In genomic region chr14:77041837-77042557, GRCh38 we compare ENCODE assay signal across 1 cellular context.
TF ChIP-seq lines count a peak whose summit lies in the region.

No MANE protein-coding gene starts in this region.

TF ChIP-seq in K562, 482 proteins besides CTCF, POLR2A, EP300 and RAD21 (continued from another document):
- TF ChIP-seq, protein P1, sequence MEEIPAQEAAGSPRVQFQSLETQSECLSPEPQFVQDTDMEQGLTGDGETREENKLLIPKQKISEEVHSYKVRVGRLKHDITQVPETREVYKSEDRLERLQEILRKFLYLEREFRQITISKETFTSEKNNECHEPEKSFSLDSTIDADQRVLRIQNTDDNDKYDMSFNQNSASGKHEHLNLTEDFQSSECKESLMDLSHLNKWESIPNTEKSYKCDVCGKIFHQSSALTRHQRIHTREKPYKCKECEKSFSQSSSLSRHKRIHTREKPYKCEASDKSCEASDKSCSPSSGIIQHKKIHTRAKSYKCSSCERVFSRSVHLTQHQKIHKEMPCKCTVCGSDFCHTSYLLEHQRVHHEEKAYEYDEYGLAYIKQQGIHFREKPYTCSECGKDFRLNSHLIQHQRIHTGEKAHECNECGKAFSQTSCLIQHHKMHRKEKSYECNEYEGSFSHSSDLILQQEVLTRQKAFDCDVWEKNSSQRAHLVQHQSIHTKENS (CRISPR knock-in tag; IDR thresholded peaks at IDR 0.05) = no peak
- peak; percentile 14; the same call in 1 of the 2 replicates for TF ChIP-seq ZNF644 (tag; IDR thresholded peaks at IDR 0.05; ENCODE audit: low read depth)
- no peak for TF ChIP-seq KAT7 (CRISPR knock-in tag; IDR thresholded peaks at IDR 0.05; ENCODE audit: borderline replicate concordance)
- no peak for TF ChIP-seq YBX1 (IDR thresholded peaks at IDR 0.05)
- TF ChIP-seq TSC22D4 (tag; IDR thresholded peaks at IDR 0.05) = no peak
- no peak for TF ChIP-seq ZNF133 (CRISPR knock-in tag; IDR thresholded peaks at IDR 0.05)
- no peak for TF ChIP-seq SAFB2 (IDR thresholded peaks at IDR 0.05; ENCODE audit: borderline replicate concordance, low read depth, low read length, severe bottlenecking)
- no peak for TF ChIP-seq CLOCK (CRISPR knock-in tag; IDR thresholded peaks at IDR 0.05; ENCODE audit: borderline replicate concordance)
- TF ChIP-seq, protein P2, sequence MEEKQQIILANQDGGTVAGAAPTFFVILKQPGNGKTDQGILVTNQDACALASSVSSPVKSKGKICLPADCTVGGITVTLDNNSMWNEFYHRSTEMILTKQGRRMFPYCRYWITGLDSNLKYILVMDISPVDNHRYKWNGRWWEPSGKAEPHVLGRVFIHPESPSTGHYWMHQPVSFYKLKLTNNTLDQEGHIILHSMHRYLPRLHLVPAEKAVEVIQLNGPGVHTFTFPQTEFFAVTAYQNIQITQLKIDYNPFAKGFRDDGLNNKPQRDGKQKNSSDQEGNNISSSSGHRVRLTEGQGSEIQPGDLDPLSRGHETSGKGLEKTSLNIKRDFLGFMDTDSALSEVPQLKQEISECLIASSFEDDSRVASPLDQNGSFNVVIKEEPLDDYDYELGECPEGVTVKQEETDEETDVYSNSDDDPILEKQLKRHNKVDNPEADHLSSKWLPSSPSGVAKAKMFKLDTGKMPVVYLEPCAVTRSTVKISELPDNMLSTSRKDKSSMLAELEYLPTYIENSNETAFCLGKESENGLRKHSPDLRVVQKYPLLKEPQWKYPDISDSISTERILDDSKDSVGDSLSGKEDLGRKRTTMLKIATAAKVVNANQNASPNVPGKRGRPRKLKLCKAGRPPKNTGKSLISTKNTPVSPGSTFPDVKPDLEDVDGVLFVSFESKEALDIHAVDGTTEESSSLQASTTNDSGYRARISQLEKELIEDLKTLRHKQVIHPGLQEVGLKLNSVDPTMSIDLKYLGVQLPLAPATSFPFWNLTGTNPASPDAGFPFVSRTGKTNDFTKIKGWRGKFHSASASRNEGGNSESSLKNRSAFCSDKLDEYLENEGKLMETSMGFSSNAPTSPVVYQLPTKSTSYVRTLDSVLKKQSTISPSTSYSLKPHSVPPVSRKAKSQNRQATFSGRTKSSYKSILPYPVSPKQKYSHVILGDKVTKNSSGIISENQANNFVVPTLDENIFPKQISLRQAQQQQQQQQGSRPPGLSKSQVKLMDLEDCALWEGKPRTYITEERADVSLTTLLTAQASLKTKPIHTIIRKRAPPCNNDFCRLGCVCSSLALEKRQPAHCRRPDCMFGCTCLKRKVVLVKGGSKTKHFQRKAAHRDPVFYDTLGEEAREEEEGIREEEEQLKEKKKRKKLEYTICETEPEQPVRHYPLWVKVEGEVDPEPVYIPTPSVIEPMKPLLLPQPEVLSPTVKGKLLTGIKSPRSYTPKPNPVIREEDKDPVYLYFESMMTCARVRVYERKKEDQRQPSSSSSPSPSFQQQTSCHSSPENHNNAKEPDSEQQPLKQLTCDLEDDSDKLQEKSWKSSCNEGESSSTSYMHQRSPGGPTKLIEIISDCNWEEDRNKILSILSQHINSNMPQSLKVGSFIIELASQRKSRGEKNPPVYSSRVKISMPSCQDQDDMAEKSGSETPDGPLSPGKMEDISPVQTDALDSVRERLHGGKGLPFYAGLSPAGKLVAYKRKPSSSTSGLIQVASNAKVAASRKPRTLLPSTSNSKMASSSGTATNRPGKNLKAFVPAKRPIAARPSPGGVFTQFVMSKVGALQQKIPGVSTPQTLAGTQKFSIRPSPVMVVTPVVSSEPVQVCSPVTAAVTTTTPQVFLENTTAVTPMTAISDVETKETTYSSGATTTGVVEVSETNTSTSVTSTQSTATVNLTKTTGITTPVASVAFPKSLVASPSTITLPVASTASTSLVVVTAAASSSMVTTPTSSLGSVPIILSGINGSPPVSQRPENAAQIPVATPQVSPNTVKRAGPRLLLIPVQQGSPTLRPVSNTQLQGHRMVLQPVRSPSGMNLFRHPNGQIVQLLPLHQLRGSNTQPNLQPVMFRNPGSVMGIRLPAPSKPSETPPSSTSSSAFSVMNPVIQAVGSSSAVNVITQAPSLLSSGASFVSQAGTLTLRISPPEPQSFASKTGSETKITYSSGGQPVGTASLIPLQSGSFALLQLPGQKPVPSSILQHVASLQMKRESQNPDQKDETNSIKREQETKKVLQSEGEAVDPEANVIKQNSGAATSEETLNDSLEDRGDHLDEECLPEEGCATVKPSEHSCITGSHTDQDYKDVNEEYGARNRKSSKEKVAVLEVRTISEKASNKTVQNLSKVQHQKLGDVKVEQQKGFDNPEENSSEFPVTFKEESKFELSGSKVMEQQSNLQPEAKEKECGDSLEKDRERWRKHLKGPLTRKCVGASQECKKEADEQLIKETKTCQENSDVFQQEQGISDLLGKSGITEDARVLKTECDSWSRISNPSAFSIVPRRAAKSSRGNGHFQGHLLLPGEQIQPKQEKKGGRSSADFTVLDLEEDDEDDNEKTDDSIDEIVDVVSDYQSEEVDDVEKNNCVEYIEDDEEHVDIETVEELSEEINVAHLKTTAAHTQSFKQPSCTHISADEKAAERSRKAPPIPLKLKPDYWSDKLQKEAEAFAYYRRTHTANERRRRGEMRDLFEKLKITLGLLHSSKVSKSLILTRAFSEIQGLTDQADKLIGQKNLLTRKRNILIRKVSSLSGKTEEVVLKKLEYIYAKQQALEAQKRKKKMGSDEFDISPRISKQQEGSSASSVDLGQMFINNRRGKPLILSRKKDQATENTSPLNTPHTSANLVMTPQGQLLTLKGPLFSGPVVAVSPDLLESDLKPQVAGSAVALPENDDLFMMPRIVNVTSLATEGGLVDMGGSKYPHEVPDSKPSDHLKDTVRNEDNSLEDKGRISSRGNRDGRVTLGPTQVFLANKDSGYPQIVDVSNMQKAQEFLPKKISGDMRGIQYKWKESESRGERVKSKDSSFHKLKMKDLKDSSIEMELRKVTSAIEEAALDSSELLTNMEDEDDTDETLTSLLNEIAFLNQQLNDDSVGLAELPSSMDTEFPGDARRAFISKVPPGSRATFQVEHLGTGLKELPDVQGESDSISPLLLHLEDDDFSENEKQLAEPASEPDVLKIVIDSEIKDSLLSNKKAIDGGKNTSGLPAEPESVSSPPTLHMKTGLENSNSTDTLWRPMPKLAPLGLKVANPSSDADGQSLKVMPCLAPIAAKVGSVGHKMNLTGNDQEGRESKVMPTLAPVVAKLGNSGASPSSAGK (IDR thresholded peaks at IDR 0.05) = peak; percentile 55
- no peak for TF ChIP-seq STAT5B (CRISPR knock-in tag; IDR thresholded peaks at IDR 0.05)
- TF ChIP-seq DMBX1 (CRISPR knock-in tag; IDR thresholded peaks at IDR 0.05; ENCODE audit: borderline replicate concordance) = peak; percentile 65; the same call in 1 of the 2 replicates
- TF ChIP-seq, protein P3, sequence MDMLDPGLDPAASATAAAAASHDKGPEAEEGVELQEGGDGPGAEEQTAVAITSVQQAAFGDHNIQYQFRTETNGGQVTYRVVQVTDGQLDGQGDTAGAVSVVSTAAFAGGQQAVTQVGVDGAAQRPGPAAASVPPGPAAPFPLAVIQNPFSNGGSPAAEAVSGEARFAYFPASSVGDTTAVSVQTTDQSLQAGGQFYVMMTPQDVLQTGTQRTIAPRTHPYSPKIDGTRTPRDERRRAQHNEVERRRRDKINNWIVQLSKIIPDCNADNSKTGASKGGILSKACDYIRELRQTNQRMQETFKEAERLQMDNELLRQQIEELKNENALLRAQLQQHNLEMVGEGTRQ (CRISPR knock-in tag; IDR thresholded peaks at IDR 0.05) = no peak
- TF ChIP-seq, protein P4, sequence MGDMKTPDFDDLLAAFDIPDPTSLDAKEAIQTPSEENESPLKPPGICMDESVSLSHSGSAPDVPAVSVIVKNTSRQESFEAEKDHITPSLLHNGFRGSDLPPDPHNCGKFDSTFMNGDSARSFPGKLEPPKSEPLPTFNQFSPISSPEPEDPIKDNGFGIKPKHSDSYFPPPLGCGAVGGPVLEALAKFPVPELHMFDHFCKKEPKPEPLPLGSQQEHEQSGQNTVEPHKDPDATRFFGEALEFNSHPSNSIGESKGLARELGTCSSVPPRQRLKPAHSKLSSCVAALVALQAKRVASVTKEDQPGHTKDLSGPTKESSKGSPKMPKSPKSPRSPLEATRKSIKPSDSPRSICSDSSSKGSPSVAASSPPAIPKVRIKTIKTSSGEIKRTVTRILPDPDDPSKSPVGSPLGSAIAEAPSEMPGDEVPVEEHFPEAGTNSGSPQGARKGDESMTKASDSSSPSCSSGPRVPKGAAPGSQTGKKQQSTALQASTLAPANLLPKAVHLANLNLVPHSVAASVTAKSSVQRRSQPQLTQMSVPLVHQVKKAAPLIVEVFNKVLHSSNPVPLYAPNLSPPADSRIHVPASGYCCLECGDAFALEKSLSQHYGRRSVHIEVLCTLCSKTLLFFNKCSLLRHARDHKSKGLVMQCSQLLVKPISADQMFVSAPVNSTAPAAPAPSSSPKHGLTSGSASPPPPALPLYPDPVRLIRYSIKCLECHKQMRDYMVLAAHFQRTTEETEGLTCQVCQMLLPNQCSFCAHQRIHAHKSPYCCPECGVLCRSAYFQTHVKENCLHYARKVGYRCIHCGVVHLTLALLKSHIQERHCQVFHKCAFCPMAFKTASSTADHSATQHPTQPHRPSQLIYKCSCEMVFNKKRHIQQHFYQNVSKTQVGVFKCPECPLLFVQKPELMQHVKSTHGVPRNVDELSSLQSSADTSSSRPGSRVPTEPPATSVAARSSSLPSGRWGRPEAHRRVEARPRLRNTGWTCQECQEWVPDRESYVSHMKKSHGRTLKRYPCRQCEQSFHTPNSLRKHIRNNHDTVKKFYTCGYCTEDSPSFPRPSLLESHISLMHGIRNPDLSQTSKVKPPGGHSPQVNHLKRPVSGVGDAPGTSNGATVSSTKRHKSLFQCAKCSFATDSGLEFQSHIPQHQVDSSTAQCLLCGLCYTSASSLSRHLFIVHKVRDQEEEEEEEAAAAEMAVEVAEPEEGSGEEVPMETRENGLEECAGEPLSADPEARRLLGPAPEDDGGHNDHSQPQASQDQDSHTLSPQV (IDR thresholded peaks at IDR 0.05) = peak; percentile 92
- peak; percentile 57 for TF ChIP-seq ZFX (CRISPR knock-in tag; IDR thresholded peaks at IDR 0.05)
- TF ChIP-seq, protein P5, sequence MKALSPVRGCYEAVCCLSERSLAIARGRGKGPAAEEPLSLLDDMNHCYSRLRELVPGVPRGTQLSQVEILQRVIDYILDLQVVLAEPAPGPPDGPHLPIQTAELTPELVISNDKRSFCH (CRISPR knock-in tag; IDR thresholded peaks at IDR 0.05) = no peak
- TF ChIP-seq, protein P5 (tag; IDR thresholded peaks at IDR 0.05) = 0 out of 2 replicates have a peak, but pooled peaks have one; percentile 22
- TF ChIP-seq ZNF639 (CRISPR knock-in tag; conservative IDR thresholded peaks at IDR 0.05 in 1 of 2, IDR thresholded peaks at IDR 0.05 in 1 of 2) = 0 out of 4 replicates have a peak, but pooled peaks of 1 of the 2 experiments have one; percentile 74
TF ChIP-seq in K562: peak in this region for 17.
